In genomic region chr6:117089604-117090003, GRCh38 we compare ENCODE assay signal across 34 cellular contexts.
"Had no signal": no experiment of that assay in that cellular context is flagged by ENCODE, and none has a peak within 500 bp of the region (broad histone marks: within the 10 kb centered on the region; RNA-seq: fewer than 3 reads in every experiment).

No MANE protein-coding gene starts in this region.

- H3K36me3 ChIP-seq: MG63 had no signal

- H3K27me3 ChIP-seq: MG63 had no signal

- H3K9me3 ChIP-seq: MG63 had no signal

- DNase-seq: Karpas-422, Kasumi-1, MG63, MM.1S, MV-4-11, NCI-H1048, NCI-H1092, NCI-H1092 treated with DMSO at 0.1 percent for 48 hours, NCI-H1105, NCI-H1105 treated with DMSO at 0.1 percent for 48 hours, NCI-H1417, NCI-H1417 treated with DMSO at 0.1 percent for 48 hours, NCI-H1436, NCI-H1436 treated with DMSO at 0.1 percent for 48 hours, NCI-H146, NCI-H1694, NCI-H1694 treated with DMSO at 0.1 percent for 48 hours, NCI-H187, NCI-H187 treated with DMSO at 0.1 percent for 48 hours, NCI-H1930, NCI-H2029, NCI-H2029 treated with DMSO at 0.1 percent for 48 hours, NCI-H2081, NCI-H2081 treated with DMSO at 0.1 percent for 48 hours, NCI-H2107, NCI-H2171, NCI-H2171 treated with DMSO at 0.1 percent for 48 hours, NCI-H2227 treated with DMSO at 0.1 percent for 48 hours, NCI-H226, NCI-H345, NCI-H446, NCI-H446 treated with DMSO at 0.1 percent for 48 hours, NCI-H510A, NCI-H510A treated with DMSO at 0.1 percent for 48 hours had no signal

- H3K4me3 ChIP-seq: MG63 had no signal
